ENCODE assay signal across 31 cellular contexts in the genomic region with DNA sequence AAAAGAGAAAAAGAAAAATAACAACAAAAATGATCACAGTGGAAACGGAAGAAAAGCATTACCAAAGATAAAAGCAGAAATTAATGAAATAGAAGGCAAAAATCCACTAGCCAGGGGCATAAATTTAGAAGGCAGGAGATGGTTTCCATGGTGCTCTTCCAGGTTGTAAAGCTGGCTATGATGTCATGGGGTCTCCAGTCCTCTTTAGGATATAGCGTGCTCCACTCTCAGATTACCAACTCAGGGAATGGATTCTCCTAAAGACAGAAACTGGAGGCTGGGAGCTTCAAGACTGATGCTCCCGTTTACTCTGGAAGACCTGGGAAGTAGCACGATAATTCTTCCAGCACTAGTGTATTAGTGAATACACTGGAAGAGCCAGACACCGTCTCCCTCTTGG.
"Had no signal": no experiment of that assay in that cellular context is flagged by ENCODE, and none has a peak within 500 bp of the region (broad histone marks: within the 10 kb centered on the region; RNA-seq: fewer than 3 reads in every experiment).

No MANE protein-coding gene starts in this region.

- H3K4me3 ChIP-seq: adrenal gland, body of pancreas, breast epithelium had no signal

- H3K9me3 ChIP-seq: adrenal gland, body of pancreas, breast epithelium had no signal

- H3K4me1 ChIP-seq: adrenal gland, breast epithelium had no signal

- H3K27ac ChIP-seq: adrenal gland, body of pancreas, brain microvascular endothelial cell, breast epithelium, VCaP had no signal

- H3K36me3 ChIP-seq: adrenal gland, brain microvascular endothelial cell, breast epithelium had no signal

- DNase-seq: activated B cell treated with CpG ODN at 0.5 μM for 24 hours; activated CD4-positive, alpha-beta memory T cell treated with anti-CD3 and anti-CD28 coated beads for 36 hours; activated CD4-positive, alpha-beta T cell treated with anti-CD3 and anti-CD28 coated beads for 4 hours; activated CD4-positive, alpha-beta T cell treated with anti-CD3 and anti-CD28 coated beads, Interleukin-2, amount 10 ng/mL, durations not matched to agents 24 days and 14 days; activated CD4-positive, alpha-beta T cell treated with anti-CD3 and anti-CD28 coated beads, Interleukin-2, amount 50 U/mL, for 1 hour; activated CD4-positive, alpha-beta T cell treated with anti-CD3 and anti-CD28 coated beads, Interleukin-2, amount 50 U/mL, for 4 hours; activated CD4-positive, CD25-positive, alpha-beta regulatory T cell treated with anti-CD3 and anti-CD28 coated beads, Interleukin-2, amount 50 U/mL, for 72 hours; activated CD8-positive, alpha-beta memory T cell treated with anti-CD3 and anti-CD28 coated beads, Interleukin-2, amount 50 U/mL, for 4 hours; activated CD8-positive, alpha-beta T cell treated with anti-CD3 and anti-CD28 coated beads for 36 hours; activated effector memory CD4-positive, alpha-beta T cell treated with anti-CD3 and anti-CD28 coated beads, Interleukin-2, amount 50 U/mL, for 16 hours; activated gamma-delta T cell treated with Interleukin-2 at 50 U/mL for 16 hours; activated naive CD4-positive, alpha-beta T cell; activated naive CD4-positive, alpha-beta T cell treated with anti-CD3 and anti-CD28 coated beads for 36 hours; activated naive CD4-positive, alpha-beta T cell treated with anti-CD3 and anti-CD28 coated beads, Interleukin-2, amount 50 U/mL, for 16 hours; activated naive CD8-positive, alpha-beta T cell treated with anti-CD3 and anti-CD28 coated beads for 36 hours; activated T-cell treated with anti-CD3 and anti-CD28 coated beads for 4 hours; activated T-cell treated with anti-CD3 and anti-CD28 coated beads, Interleukin-2, amount 50 U/mL, for 1 hour; activated T-cell treated with anti-CD3 and anti-CD28 coated beads, Interleukin-2, amount 50 U/mL, for 4 hours; activated T-cell treated with anti-CD3 and anti-CD28 coated beads, Interleukin-2, amount 50 U/mL, for 72 hours; adrenal gland; amniotic stem cell; aorta; body of pancreas; brain microvascular endothelial cell; central memory CD4-positive, alpha-beta T cell; T-helper 2 cell; T-helper 9 cell had no signal

- FAIRE-seq: astrocyte, TTC549 had no signal
